Comparison of ENCODE assay signal across 18 cellular contexts in the genomic region with DNA sequence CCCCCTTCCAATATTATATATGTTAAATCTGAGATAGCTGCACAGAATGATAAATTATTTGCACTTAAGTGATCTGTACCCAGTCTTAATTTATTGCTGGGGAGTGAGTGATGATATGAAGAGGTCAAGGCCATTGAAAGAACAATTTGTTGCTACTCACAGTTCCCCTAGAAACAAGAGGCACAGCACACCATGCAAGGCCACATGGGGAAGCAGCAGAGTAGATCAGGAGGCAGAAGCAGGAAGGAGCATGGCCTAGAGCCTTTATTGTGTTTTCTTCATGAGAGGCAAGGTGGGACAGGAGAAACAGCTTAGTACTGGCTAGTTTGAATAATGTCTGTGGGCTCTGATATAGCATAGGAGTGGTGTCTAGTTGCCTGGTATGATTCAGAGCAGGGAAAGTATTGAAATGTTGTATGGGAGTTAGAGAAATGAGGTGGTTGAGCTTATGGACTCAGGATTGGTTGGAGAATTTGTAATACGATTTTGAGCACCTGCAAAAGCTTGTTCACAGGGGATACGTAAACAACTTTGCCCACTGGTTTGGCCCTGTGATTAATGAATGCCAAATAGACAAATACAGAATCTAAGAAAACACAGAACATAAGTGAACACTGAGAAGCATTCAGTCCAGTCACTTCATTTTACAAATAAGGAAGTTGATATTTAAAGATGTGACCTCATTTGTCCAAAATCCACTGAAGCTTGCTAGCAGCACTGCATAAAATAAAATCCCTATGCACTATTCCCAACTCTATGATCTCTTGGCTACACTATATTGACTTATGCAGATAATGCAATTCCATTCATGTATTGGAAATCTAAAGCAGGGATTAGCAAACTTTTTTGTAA.
DNase-seq lines count a peak whose midpoint lies in the region; ATAC-seq, FAIRE-seq and TF ChIP-seq lines count a peak whose summit lies in the region.
"Had no signal": no experiment of that assay in that cellular context is flagged by ENCODE, and none has a peak within 500 bp of the region (broad histone marks: within the 10 kb centered on the region; RNA-seq: fewer than 3 reads in every experiment).

No MANE protein-coding gene starts in this region.

- no peak overlapping the region for H3K9ac ChIP-seq in OCI-LY3 (ENCODE audit: low read length)

- H3K4me1 ChIP-seq in OCI-LY3 (ENCODE audit: low read length) (peaks cover 8% of the 10 kb centered on the region), left ventricle myocardium inferior (peaks cover 21% of the 10 kb centered on the region), pancreas (no peaks in the 10 kb centered on the region), breast epithelium (no peaks in the 10 kb centered on the region)

- peak overlapping the region; percentile 47; the same call in 1 of the 2 replicates for H2AFZ ChIP-seq in OCI-LY3 (ENCODE audit: low read depth, low read length)

- no peaks in the 10 kb centered on the region for H3K36me3 Mint-ChIP-seq in CD14-positive monocyte
- H3K36me3 Mint-ChIP-seq in activated CD8-positive, alpha-beta T cell treated with anti-CD3 and anti-CD28 coated beads, Interleukin-2, amount 10 ng/mL, durations not matched to agents 7 days and 5 days (ENCODE audit: low read depth), result no peaks in the 10 kb centered on the region

- H3K27me3 ChIP-seq in OCI-LY3 (ENCODE audit: low read depth, low read length) (no peaks in the 10 kb centered on the region), left ventricle myocardium inferior (ENCODE audit: low read depth) (no peaks in the 10 kb centered on the region), pancreas (no peaks in the 10 kb centered on the region), breast epithelium (no peaks in the 10 kb centered on the region)

- 0 out of 2 replicates have a peak overlapping the region, but pooled peaks have one; percentile 2 for H3K4me2 ChIP-seq in OCI-LY3 (ENCODE audit: low read length)

- H3K9me3 ChIP-seq in OCI-LY3 (ENCODE audit: insufficient read depth, low read length) (no peaks in the 10 kb centered on the region), left ventricle myocardium inferior (replicated peaks) (peaks cover 14% of the 10 kb centered on the region), pancreas (no peaks in the 10 kb centered on the region), breast epithelium (no peaks in the 10 kb centered on the region)

- intact Hi-C loops in CD14-positive monocyte (cut with micrococcal nuclease), result loop anchor here (2.0 to 10.0 kb wide), 3 partner anchors 246 to 349 kb away; a partner anchor contains a TSS
- intact Hi-C loops in left ventricle myocardium inferior (cut with micrococcal nuclease), result no loop called here
- intact Hi-C loops in pancreas (cut with DNase I), result no loop called here
- intact Hi-C loops in breast epithelium (cut with DNase I; ENCODE audit: low total_unique reads), result loop anchor here (10.0 kb wide), 1 partner anchor 349 kb away; no protein-coding TSS in a partner anchor

- no peaks in the 10 kb centered on the region for H3K36me3 ChIP-seq in OCI-LY3 (replicated peaks; ENCODE audit: low read depth, low read length)
- H3K36me3 ChIP-seq in left ventricle myocardium inferior, result no peaks in the 10 kb centered on the region
- H3K36me3 ChIP-seq in pancreas, result no peaks in the 10 kb centered on the region
- no peaks in the 10 kb centered on the region for H3K36me3 ChIP-seq in breast epithelium

- CTCF ChIA-PET in activated CD8-positive, alpha-beta T cell treated with anti-CD3 and anti-CD28 coated beads, Interleukin-2, amount 10 ng/mL, durations not matched to agents 7 days and 5 days (lab: Charles Lee), result no interaction called here

- peak overlapping the region; percentile 78 to 93 (median 84) for H3K27ac Mint-ChIP-seq in CD14-positive monocyte
- H3K27ac Mint-ChIP-seq in activated CD8-positive, alpha-beta T cell treated with anti-CD3 and anti-CD28 coated beads, Interleukin-2, amount 10 ng/mL, durations not matched to agents 7 days and 5 days, result no peak overlapping the region

- peak overlapping the region in 1 of 2 donors; percentile 67 for H3K4me3 Mint-ChIP-seq in CD14-positive monocyte
- H3K4me3 Mint-ChIP-seq in activated CD8-positive, alpha-beta T cell treated with anti-CD3 and anti-CD28 coated beads, Interleukin-2, amount 10 ng/mL, durations not matched to agents 7 days and 5 days, result no peak overlapping the region
- H3K4me3 Mint-ChIP-seq: H9 had no signal

- H3K79me2 ChIP-seq in OCI-LY3 (ENCODE audit: low read length), result no peaks in the 10 kb centered on the region

- TF ChIP-seq CTCF in CD14-positive monocyte (IDR thresholded peaks at IDR 0.05) (no peak), OCI-LY3 (IDR thresholded peaks at IDR 0.05; ENCODE audit: low read depth, low read length) (no peak), left ventricle myocardium inferior (IDR thresholded peaks at IDR 0.05; ENCODE audit: borderline replicate concordance) (no peak), pancreas (IDR thresholded peaks at IDR 0.05) (no peak), breast epithelium (IDR thresholded peaks at IDR 0.05) (no peak)

- no peak for TF ChIP-seq POLR2A in breast epithelium (IDR thresholded peaks at IDR 0.05)

- 57 to 62% methylated on average over 2 of the region's 2 CpGs for WGBS in pancreas, 2 donors

- H3K27ac ChIP-seq in OCI-LY3 (ENCODE audit: low read length) (no peak overlapping the region), left ventricle myocardium inferior (replicated peaks) (peak overlapping the region; percentile 29), pancreas (no peak overlapping the region), breast epithelium (no peak overlapping the region)
- H3K27ac ChIP-seq: SK-N-MC had no signal

- DNase-seq in CD14-positive monocyte (ENCODE audit: low spot score), result peak; percentile 52
- DNase-seq in left ventricle myocardium inferior, result no peak
- no peak for DNase-seq in pancreas
- DNase-seq in NCI-H526 (lab: John Stamatoyannopoulos, UW), result no peak
- DNase-seq in activated CD8-positive, alpha-beta T cell treated with anti-CD3 and anti-CD28 coated beads, Interleukin-2, amount 10 ng/mL, durations not matched to agents 7 days and 5 days, result no peak
- no peak for DNase-seq in breast epithelium (ENCODE audit: low spot score in 2 of 2)
- DNase-seq: activated CD4-positive, alpha-beta T cell treated with anti-CD3 and anti-CD28 coated beads for 4 hours; activated naive CD4-positive, alpha-beta T cell treated with anti-CD3 and anti-CD28 coated beads, Interleukin-2, amount 50 U/mL, for 16 hours; H9; head of caudate nucleus; NCI-H187; NCI-H510A had no signal

- no peaks in the 10 kb centered on the region for H4K20me1 ChIP-seq in OCI-LY3 (ENCODE audit: insufficient read depth, low read length)

- ATAC-seq in pancreas, result peak in 3 of 4 donors; percentile 50 to 71 (median 68)
- ATAC-seq in activated CD8-positive, alpha-beta T cell treated with anti-CD3 and anti-CD28 coated beads, Interleukin-2, amount 10 ng/mL, durations not matched to agents 7 days and 5 days, result no peak
- ATAC-seq in HG02884 (IDR thresholded peaks at IDR 0.05; ENCODE audit: unreplicated experiment), result no peak
- ATAC-seq: esophagus mucosa had no signal

- peaks cover 0 to 5% (median 4%) of the 10 kb centered on the region in 7 donors for H3K9me3 Mint-ChIP-seq in CD14-positive monocyte
- H3K9me3 Mint-ChIP-seq in activated CD8-positive, alpha-beta T cell treated with anti-CD3 and anti-CD28 coated beads, Interleukin-2, amount 10 ng/mL, durations not matched to agents 7 days and 5 days (ENCODE audit: insufficient read depth), result no peaks in the 10 kb centered on the region
- H3K9me3 Mint-ChIP-seq: H9 had no signal

- no peak overlapping the region for H3K4me3 ChIP-seq in OCI-LY3 (ENCODE audit: low read length)
- H3K4me3 ChIP-seq in left ventricle myocardium inferior, result no peak overlapping the region
- no peak overlapping the region for H3K4me3 ChIP-seq in pancreas
- no peak overlapping the region for H3K4me3 ChIP-seq in breast epithelium
- H3K4me3 ChIP-seq: SK-N-MC had no signal

- POLR2A ChIA-PET in activated CD8-positive, alpha-beta T cell treated with anti-CD3 and anti-CD28 coated beads, Interleukin-2, amount 10 ng/mL, durations not matched to agents 7 days and 5 days (lab: Charles Lee), result no interaction called here

- H3K27me3 Mint-ChIP-seq in CD14-positive monocyte (ENCODE audit: low read depth in 3 of 3), result peaks cover 1 to 4% (median 2%) of the 10 kb centered on the region in 3 donors
- H3K27me3 Mint-ChIP-seq in activated CD8-positive, alpha-beta T cell treated with anti-CD3 and anti-CD28 coated beads, Interleukin-2, amount 10 ng/mL, durations not matched to agents 7 days and 5 days (ENCODE audit: low read depth), result peaks cover 4% of the 10 kb centered on the region

- no peak for FAIRE-seq in pancreas (lab: Jason Lieb, UNC)
- FAIRE-seq: D721Med, islet of Langerhans had no signal

- H3K4me1 Mint-ChIP-seq in CD14-positive monocyte, result peaks cover 15% of the 10 kb centered on the region
- no peaks in the 10 kb centered on the region for H3K4me1 Mint-ChIP-seq in activated CD8-positive, alpha-beta T cell treated with anti-CD3 and anti-CD28 coated beads, Interleukin-2, amount 10 ng/mL, durations not matched to agents 7 days and 5 days (ENCODE audit: low read depth)
- H3K4me1 Mint-ChIP-seq: H9 had no signal

Comparison
In these comparisons a context has a peak if more than half of its experiments do, and no peak if none do; other contexts are left out.
1. ATAC-seq: peak in pancreas (3 of 4); none in activated CD8-positive, alpha-beta T cell treated with anti-CD3 and anti-CD28 coated beads, Interleukin-2, amount 10 ng/mL, durations not matched to agents 7 days and 5 days (single experiment) and HG02884 (single experiment).
2. intact Hi-C loops: an anchor here in CD14-positive monocyte (2.0 to 10.0 kb wide) and breast epithelium (10.0 kb wide); none called in left ventricle myocardium inferior and pancreas.